1 cellular context compared by ENCODE assay signal in the genomic region with DNA sequence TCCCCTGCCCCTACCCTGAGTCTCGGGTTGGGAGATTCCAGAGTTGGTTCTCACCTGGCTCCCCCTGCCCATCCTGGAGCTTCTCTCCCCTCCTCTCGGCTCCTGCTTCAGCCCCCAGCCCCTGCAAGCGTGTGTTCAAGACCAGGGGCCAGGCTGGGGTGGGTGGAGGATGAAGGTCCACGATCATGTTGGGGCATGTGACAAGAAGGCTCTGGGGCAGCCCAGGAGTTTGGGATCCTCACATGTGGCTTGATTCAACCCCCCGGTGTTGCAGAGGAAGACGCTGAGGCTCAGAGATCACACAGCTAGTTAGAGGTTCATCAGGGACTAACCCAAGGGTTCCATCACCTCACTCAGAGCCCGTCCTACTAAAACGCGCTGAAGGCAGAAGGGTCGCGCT.
TF ChIP-seq lines count a peak whose summit lies in the region.

No MANE protein-coding gene starts in this region.

TF ChIP-seq in IMR-90, 13 proteins besides CTCF, POLR2A, EP300 and RAD21:
- TF ChIP-seq NFE2L2 (IDR thresholded peaks at IDR 0.05; ENCODE audit: low read depth, low read length) (no peak), BHLHE40 (IDR thresholded peaks at IDR 0.05; ENCODE audit: low read depth, low read length) (no peak), MXI1 (IDR thresholded peaks at IDR 0.05; ENCODE audit: borderline replicate concordance, low read depth, low read length) (no peak), RCOR1 (IDR thresholded peaks at IDR 0.05; ENCODE audit: insufficient replicate concordance, low read length) (no peak), MAFK (IDR thresholded peaks at IDR 0.05; ENCODE audit: low read depth, low read length) (no peak)
- TF ChIP-seq, protein P1, sequence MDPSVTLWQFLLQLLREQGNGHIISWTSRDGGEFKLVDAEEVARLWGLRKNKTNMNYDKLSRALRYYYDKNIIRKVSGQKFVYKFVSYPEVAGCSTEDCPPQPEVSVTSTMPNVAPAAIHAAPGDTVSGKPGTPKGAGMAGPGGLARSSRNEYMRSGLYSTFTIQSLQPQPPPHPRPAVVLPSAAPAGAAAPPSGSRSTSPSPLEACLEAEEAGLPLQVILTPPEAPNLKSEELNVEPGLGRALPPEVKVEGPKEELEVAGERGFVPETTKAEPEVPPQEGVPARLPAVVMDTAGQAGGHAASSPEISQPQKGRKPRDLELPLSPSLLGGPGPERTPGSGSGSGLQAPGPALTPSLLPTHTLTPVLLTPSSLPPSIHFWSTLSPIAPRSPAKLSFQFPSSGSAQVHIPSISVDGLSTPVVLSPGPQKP (IDR thresholded peaks at IDR 0.05; ENCODE audit: borderline replicate concordance, low read depth, low read length): no peak
